28 cellular contexts compared by ENCODE assay signal in genomic region chr11:12353534-12353933, GRCh38. TPM values are rescaled to one million over a fixed set of nuclear protein-coding genes. Genes with fewer than 3 reads are reported as not detected.
"Had no signal": no experiment of that assay in that cellular context is flagged by ENCODE, and none has a peak within 500 bp of the region (broad histone marks: within the 10 kb centered on the region; RNA-seq: fewer than 3 reads in every experiment).

No MANE protein-coding gene starts in this region.

- H3K9me3 ChIP-seq: adrenal gland, body of pancreas, heart left ventricle, SK-N-SH had no signal

- H3K27ac Mint-ChIP-seq: activated CD4-positive, alpha-beta memory T cell treated with anti-CD3 and anti-CD28 coated beads, Interleukin-2, amount 10 ng/mL, durations not matched to agents 7 days and 5 days; activated naive CD4-positive, alpha-beta T cell treated with anti-CD3 and anti-CD28 coated beads for 36 hours; activated naive CD4-positive, alpha-beta T cell treated with anti-CD3 and anti-CD28 coated beads, Interleukin-2, amount 50 U/mL, for 24 hours; activated T-cell treated with anti-CD3 and anti-CD28 coated beads, Interleukin-2, amount 50 U/mL, for 24 hours; activated T-cell treated with anti-CD3 and anti-CD28 coated beads, Interleukin-2, amount 50 U/mL, for 72 hours; T-cell; T-helper 1 cell treated with Interleukin-12 subunit alpha and Interleukin-12 subunit beta and Interleukin-4 antibody, amounts not matched to agents 30 μg/mL and 1 μg/mL, for 36 hours had no signal

- H3K9me3 Mint-ChIP-seq: activated CD4-positive, alpha-beta memory T cell treated with anti-CD3 and anti-CD28 coated beads, Interleukin-2, amount 10 ng/mL, durations not matched to agents 7 days and 5 days; activated naive CD4-positive, alpha-beta T cell treated with anti-CD3 and anti-CD28 coated beads for 36 hours; activated naive CD4-positive, alpha-beta T cell treated with anti-CD3 and anti-CD28 coated beads, Interleukin-2, amount 50 U/mL, for 24 hours; activated T-cell treated with anti-CD3 and anti-CD28 coated beads, Interleukin-2, amount 50 U/mL, for 24 hours; activated T-cell treated with anti-CD3 and anti-CD28 coated beads, Interleukin-2, amount 50 U/mL, for 72 hours; T-cell; T-helper 1 cell treated with Interleukin-12 subunit alpha and Interleukin-12 subunit beta and Interleukin-4 antibody, amounts not matched to agents 30 μg/mL and 1 μg/mL, for 36 hours had no signal

- H3K4me3 Mint-ChIP-seq: activated CD4-positive, alpha-beta memory T cell treated with anti-CD3 and anti-CD28 coated beads, Interleukin-2, amount 10 ng/mL, durations not matched to agents 7 days and 5 days; activated naive CD4-positive, alpha-beta T cell treated with anti-CD3 and anti-CD28 coated beads for 36 hours; activated naive CD4-positive, alpha-beta T cell treated with anti-CD3 and anti-CD28 coated beads, Interleukin-2, amount 50 U/mL, for 24 hours; activated T-cell treated with anti-CD3 and anti-CD28 coated beads, Interleukin-2, amount 50 U/mL, for 24 hours; activated T-cell treated with anti-CD3 and anti-CD28 coated beads, Interleukin-2, amount 50 U/mL, for 72 hours; T-cell; T-helper 1 cell treated with Interleukin-12 subunit alpha and Interleukin-12 subunit beta and Interleukin-4 antibody, amounts not matched to agents 30 μg/mL and 1 μg/mL, for 36 hours had no signal

- H3K27me3 Mint-ChIP-seq: activated CD4-positive, alpha-beta memory T cell treated with anti-CD3 and anti-CD28 coated beads, Interleukin-2, amount 10 ng/mL, durations not matched to agents 7 days and 5 days; activated naive CD4-positive, alpha-beta T cell treated with anti-CD3 and anti-CD28 coated beads, Interleukin-2, amount 50 U/mL, for 24 hours; activated T-cell treated with anti-CD3 and anti-CD28 coated beads, Interleukin-2, amount 50 U/mL, for 24 hours; T-cell had no signal

- ATAC-seq: activated T-cell treated with anti-CD3 and anti-CD28 coated beads, Interleukin-2, amount 50 U/mL, for 72 hours; body of pancreas; esophagus mucosa; heart left ventricle; T-cell had no signal

- DNase-seq: activated CD4-positive, alpha-beta memory T cell treated with anti-CD3 and anti-CD28 coated beads, Interleukin-2, amount 10 ng/mL, durations not matched to agents 7 days and 5 days; activated CD4-positive, alpha-beta T cell treated with anti-CD3 and anti-CD28 coated beads for 4 hours; activated CD4-positive, CD25-positive, alpha-beta regulatory T cell; activated CD4-positive, CD25-positive, alpha-beta regulatory T cell treated with anti-CD3 and anti-CD28 coated beads, Interleukin-2, amount 50 U/mL, for 72 hours; activated CD8-positive, alpha-beta memory T cell treated with anti-CD3 and anti-CD28 coated beads, Interleukin-2, amount 50 U/mL, for 48 hours; activated effector memory CD4-positive, alpha-beta T cell treated with Interleukin-2 at 50 U/mL for 16 hours; activated gamma-delta T cell treated with Interleukin-2 at 50 U/mL for 16 hours; activated naive CD4-positive, alpha-beta T cell treated with anti-CD3 and anti-CD28 coated beads for 36 hours; activated T-cell treated with anti-CD3 and anti-CD28 coated beads for 4 hours; activated T-cell treated with anti-CD3 and anti-CD28 coated beads, Interleukin-2, amount 50 U/mL, for 24 hours; activated T-cell treated with anti-CD3 and anti-CD28 coated beads, Interleukin-2, amount 50 U/mL, for 72 hours; adrenal gland; amygdala; aorta; body of pancreas; caudate nucleus; cortex of kidney; dermis blood vessel endothelial cell; effector CD4-positive, alpha-beta T cell; foreskin fibroblast; glutamatergic neuron; heart left ventricle; SK-N-SH; SW 1271; T-cell had no signal

- H3K36me3 Mint-ChIP-seq: activated naive CD4-positive, alpha-beta T cell treated with anti-CD3 and anti-CD28 coated beads, Interleukin-2, amount 50 U/mL, for 24 hours had no signal

RNA-seq across cellular contexts. Expression of gene PARVA, which starts 23.8 kb away (rescaled TPM):
- total RNA-seq: activated T-cell treated with anti-CD3 and anti-CD28 coated beads, Interleukin-2, amount 50 U/mL, for 72 hours had no signal
